Comparison of ENCODE assay signal across 31 cellular contexts in genomic region chr18:618618-619017, GRCh38. TPM values are rescaled to one million over a fixed set of nuclear protein-coding genes. Genes with fewer than 3 reads are reported as not detected.
"Had no signal": no experiment of that assay in that cellular context is flagged by ENCODE, and none has a peak within 500 bp of the region (broad histone marks: within the 10 kb centered on the region; RNA-seq: fewer than 3 reads in every experiment).

No MANE protein-coding gene starts in this region.

- H3K4me1 ChIP-seq: SJCRH30 had no signal

- H3K27me3 ChIP-seq: SJCRH30 had no signal

- H3K9me3 Mint-ChIP-seq: T-cell had no signal

- H3K9me3 ChIP-seq: SJCRH30 had no signal

- H2AFZ ChIP-seq: PC-9 had no signal

- H3K27ac ChIP-seq: PC-9, RWPE1, SJCRH30, SK-N-MC had no signal

- H3K36me3 ChIP-seq: SJCRH30 had no signal

- H3K27ac Mint-ChIP-seq: T-cell had no signal

- H3K4me3 Mint-ChIP-seq: T-cell had no signal

- H3K4me1 Mint-ChIP-seq: T-cell had no signal

- H3K4me2 ChIP-seq: PC-9 had no signal

- ATAC-seq: Panc1, Right ventricle myocardium inferior, SK-N-SH treated with all-trans-retinoic acid at 6 μM for 48 hours, T-cell had no signal

- H3K36me3 Mint-ChIP-seq: T-cell had no signal

- DNase-seq: Karpas-422, MM.1S, MV-4-11, NCI-H1092, NCI-H1105, NCI-H1417 treated with DMSO at 0.1 percent for 48 hours, NCI-H1436 treated with DMSO at 0.1 percent for 48 hours, NCI-H1694 treated with DMSO at 0.1 percent for 48 hours, NCI-H187 treated with DMSO at 0.1 percent for 48 hours, NCI-H2029, NCI-H2227 treated with DMSO at 0.1 percent for 48 hours, NCI-H345, NCI-H446, NCI-H526 treated with DMSO at 0.1 percent for 48 hours, PC-9, SHP77, SIG-M5, T-cell had no signal

- FAIRE-seq: RCC 7860 had no signal

- H3K4me3 ChIP-seq: PC-9, SJCRH30, SK-N-MC had no signal

RNA-seq across cellular contexts. Expression of gene CLUL1, which starts 21.8 kb away (rescaled TPM):
- total RNA-seq: LHCN-M2, MCF 10A, NCI-H460, OCI-LY7, PC-9, SJCRH30 had no signal

RNA-seq across cellular contexts. Expression of gene CETN1, which starts 38.4 kb away (rescaled TPM):
- total RNA-seq: LHCN-M2, MCF 10A, NCI-H460, OCI-LY7, PC-9, Right ventricle myocardium inferior, RPMI7951, SJCRH30, SK-MEL-5, T-cell had no signal
